ENCODE assay signal across 13 cellular contexts in genomic region chr2:75405000-75405399, GRCh38.
DNase-seq lines count a peak whose midpoint lies in the region; ATAC-seq and TF ChIP-seq lines count a peak whose summit lies in the region.
"Had no signal": no experiment of that assay in that cellular context is flagged by ENCODE, and none has a peak within 500 bp of the region (broad histone marks: within the 10 kb centered on the region; RNA-seq: fewer than 3 reads in every experiment).

No MANE protein-coding gene starts in this region.

- no peak overlapping the region for H3K4me3 Mint-ChIP-seq in CD8-positive, alpha-beta T cell
- no peak overlapping the region for H3K4me3 Mint-ChIP-seq in GM23338
- H3K4me3 Mint-ChIP-seq in endodermal cell, result no peak overlapping the region
- H3K4me3 Mint-ChIP-seq: CD4-positive, alpha-beta T cell had no signal

- no peaks in the 10 kb centered on the region for H3K9me3 Mint-ChIP-seq in CD8-positive, alpha-beta T cell
- H3K9me3 Mint-ChIP-seq in GM23338, result 0 out of 3 replicates have a peak, but pooled peaks cover 1% of the 10 kb centered on the region
- H3K9me3 Mint-ChIP-seq in endodermal cell, result peaks cover 4% of the 10 kb centered on the region
- H3K9me3 Mint-ChIP-seq: CD4-positive, alpha-beta T cell had no signal

- H3K36me3 ChIP-seq in CD8-positive, alpha-beta T cell (ENCODE audit: insufficient read depth, low read length), result no peaks in the 10 kb centered on the region
- H3K36me3 ChIP-seq in GM23338 (ENCODE audit: insufficient read depth) (no peaks in the 10 kb centered on the region), endodermal cell (ENCODE audit: control insufficient read depth, insufficient read depth, low read length) (no peaks in the 10 kb centered on the region), neural cell (ENCODE audit: insufficient read depth, low read length) (no peaks in the 10 kb centered on the region)
- H3K36me3 ChIP-seq: HAP-1 had no signal

- H3K9ac ChIP-seq in endodermal cell (ENCODE audit: extremely low read depth, low read length, poor library complexity, severe bottlenecking) (no peak overlapping the region), neural cell (ENCODE audit: low read length) (no peak overlapping the region)

- H3K27ac ChIP-seq in CD8-positive, alpha-beta T cell (ENCODE audit: low read depth, low read length), result no peak overlapping the region
- H3K27ac ChIP-seq in GM23338 (ENCODE audit: low read depth), result no peak overlapping the region
- peak overlapping the region; percentile 82 for H3K27ac ChIP-seq in endodermal cell (ENCODE audit: low read depth, low read length)
- peak overlapping the region; percentile 77 for H3K27ac ChIP-seq in neural cell (ENCODE audit: low read length)
- H3K27ac ChIP-seq: C4-2B had no signal

- no peak overlapping the region for H3K4me3 ChIP-seq in CD8-positive, alpha-beta T cell (ENCODE audit: low read depth, low read length)
- no peak overlapping the region for H3K4me3 ChIP-seq in GM23338
- no peak overlapping the region for H3K4me3 ChIP-seq in endodermal cell (ENCODE audit: low read length)
- H3K4me3 ChIP-seq in neural cell (ENCODE audit: low read length), result peak overlapping the region; percentile 51
- H3K4me3 ChIP-seq: HAP-1 had no signal

- H3K27ac Mint-ChIP-seq in CD8-positive, alpha-beta T cell, result peak overlapping the region; percentile 32
- H3K27ac Mint-ChIP-seq in GM23338, result peak overlapping the region; percentile 84; the same call in 1 of the 2 replicates
- H3K27ac Mint-ChIP-seq in endodermal cell, result no peak overlapping the region
- H3K27ac Mint-ChIP-seq: CD4-positive, alpha-beta T cell had no signal

- H3K36me3 Mint-ChIP-seq in CD8-positive, alpha-beta T cell, result peaks cover 13% of the 10 kb centered on the region
- 0 out of 3 replicates have a peak, but pooled peaks cover 3% of the 10 kb centered on the region for H3K36me3 Mint-ChIP-seq in GM23338 (ENCODE audit: low read depth)
- H3K36me3 Mint-ChIP-seq in endodermal cell (ENCODE audit: low read depth), result no peaks in the 10 kb centered on the region

- H3K27me3 ChIP-seq in CD8-positive, alpha-beta T cell (ENCODE audit: insufficient read depth, low read length), result no peaks in the 10 kb centered on the region
- H3K27me3 ChIP-seq in GM23338 (ENCODE audit: insufficient read depth), result no peaks in the 10 kb centered on the region
- no peaks in the 10 kb centered on the region for H3K27me3 ChIP-seq in endodermal cell (ENCODE audit: control insufficient read depth, insufficient read depth, low read length, poor library complexity, severe bottlenecking)
- no peaks in the 10 kb centered on the region for H3K27me3 ChIP-seq in neural cell (ENCODE audit: insufficient read depth, low read depth, low read length)

- H2AFZ ChIP-seq in GM23338 (no peak overlapping the region), neural cell (ENCODE audit: low read depth, low read length) (no peak overlapping the region)

- 83 to 100% methylated on average over 1 to 3 of the region's 3 CpGs for WGBS in endodermal cell (ENCODE audit: insufficient coverage in 1 of 2, insufficient read length in 1 of 2), 2 experiments

- H3K4me2 ChIP-seq in GM23338 (no peak overlapping the region), neural cell (ENCODE audit: low read length) (peak overlapping the region; percentile 12)

- no peak for ATAC-seq in CD8-positive, alpha-beta T cell
- no peak for ATAC-seq in GM23338
- no peak for ATAC-seq in HG02885 (IDR thresholded peaks at IDR 0.05; ENCODE audit: poor library complexity, unreplicated experiment)

- POLR2A ChIA-PET in CD8-positive, alpha-beta T cell (lab: Charles Lee), result no interaction called here

- H4K20me1 ChIP-seq in GM23338 (replicated peaks; ENCODE audit: insufficient read depth) (no peaks in the 10 kb centered on the region), neural cell (ENCODE audit: insufficient read depth) (no peaks in the 10 kb centered on the region)

- DNase-seq in CD8-positive, alpha-beta T cell, result no peak
- no peak for DNase-seq in GM23338 (ENCODE audit: low spot score)
- no peak for DNase-seq in endodermal cell
- DNase-seq in activated effector memory CD4-positive, alpha-beta T cell treated with Interleukin-2 at 50 U/mL for 16 hours, result no peak
- no peak for DNase-seq in AG20443 (ENCODE audit: low spot score)
- DNase-seq: CD4-positive, alpha-beta T cell; DMS79 treated with DMSO at 0.1 percent for 48 hours; GF-D8; KG1 had no signal

- intact Hi-C loops in CD8-positive, alpha-beta T cell (cut with DNase I, micrococcal nuclease), result loop anchor here (1.0 to 10.0 kb wide), 5 partner anchors 200 to 713 kb away; partner anchors contain the start of gene TACR1 (in 1 of the 2)

- H3K9me3 ChIP-seq in CD8-positive, alpha-beta T cell (ENCODE audit: low read length), result no peaks in the 10 kb centered on the region
- H3K9me3 ChIP-seq in endodermal cell (ENCODE audit: control insufficient read depth, low read length), result no peaks in the 10 kb centered on the region
- H3K9me3 ChIP-seq in neural cell (ENCODE audit: low read length), result no peaks in the 10 kb centered on the region
- H3K9me3 ChIP-seq: HAP-1 had no signal

- no peak for TF ChIP-seq RAD21 in neural cell (conservative IDR thresholded peaks at IDR 0.05)

- H3K9me2 ChIP-seq in GM23338 (ENCODE audit: insufficient read depth) (no peaks in the 10 kb centered on the region), neural cell (ENCODE audit: insufficient read depth, low read length) (no peaks in the 10 kb centered on the region)

- H3K27me3 Mint-ChIP-seq in CD8-positive, alpha-beta T cell (ENCODE audit: low read depth), result no peaks in the 10 kb centered on the region
- H3K27me3 Mint-ChIP-seq in GM23338 (ENCODE audit: insufficient read depth, low read depth, poor library complexity) (no peaks in the 10 kb centered on the region), endodermal cell (ENCODE audit: insufficient read depth) (no peaks in the 10 kb centered on the region)

- no peaks in the 10 kb centered on the region for H3F3A ChIP-seq in GM23338 (replicated peaks; ENCODE audit: low read depth)
- peaks cover 3% of the 10 kb centered on the region for H3F3A ChIP-seq in neural cell (ENCODE audit: insufficient read depth, low read length, poor library complexity, severe bottlenecking)

- H3K4me1 Mint-ChIP-seq in CD8-positive, alpha-beta T cell (ENCODE audit: low read depth), result peaks cover 29% of the 10 kb centered on the region
- peaks cover 37% of the 10 kb centered on the region for H3K4me1 Mint-ChIP-seq in GM23338
- peaks cover 4% of the 10 kb centered on the region for H3K4me1 Mint-ChIP-seq in endodermal cell

- peak; percentile 99 for TF ChIP-seq EP300 in neural cell (conservative IDR thresholded peaks at IDR 0.05; ENCODE audit: poor library complexity, severe bottlenecking)

- H3K4me1 ChIP-seq in CD8-positive, alpha-beta T cell (ENCODE audit: insufficient read depth, low read length), result no peaks in the 10 kb centered on the region
- peaks cover 27% of the 10 kb centered on the region for H3K4me1 ChIP-seq in GM23338 (ENCODE audit: insufficient read depth)
- no peaks in the 10 kb centered on the region for H3K4me1 ChIP-seq in endodermal cell (ENCODE audit: control insufficient read depth, insufficient read depth, low read length)

- H3K79me2 ChIP-seq in GM23338 (replicated peaks; ENCODE audit: insufficient read depth), result no peaks in the 10 kb centered on the region
- no peaks in the 10 kb centered on the region for H3K79me2 ChIP-seq in neural cell (replicated peaks; ENCODE audit: insufficient read depth, low read length)

- CTCF ChIA-PET in CD8-positive, alpha-beta T cell (lab: Charles Lee), result interaction anchor here (0.8 to 1.5 kb wide), 6 partner anchors 9 to 487 kb away, joined by 3 to 6 read pairs (median 4); no protein-coding TSS in a partner anchor

- TF ChIP-seq CTCF in CD8-positive, alpha-beta T cell (IDR thresholded peaks at IDR 0.05), result no peak
- TF ChIP-seq CTCF in GM23338 (conservative IDR thresholded peaks at IDR 0.05; ENCODE audit: low read depth in 2 of 2), result no peak
- TF ChIP-seq CTCF in endodermal cell (conservative IDR thresholded peaks at IDR 0.05), result no peak
- TF ChIP-seq CTCF in neural cell (IDR thresholded peaks at IDR 0.05; ENCODE audit: poor library complexity, severe bottlenecking), result no peak

TF ChIP-seq in GM23338, 12 proteins besides CTCF, POLR2A, EP300 and RAD21 (continues in another document):
- no peak for TF ChIP-seq NANOG (IDR thresholded peaks at IDR 0.05; ENCODE audit: borderline replicate concordance)
- no peak for TF ChIP-seq STAT1 (IDR thresholded peaks at IDR 0.05; ENCODE audit: unreplicated experiment)

TF ChIP-seq in neural cell, 6 proteins besides CTCF, POLR2A, EP300 and RAD21:
- TF ChIP-seq, protein P1, sequence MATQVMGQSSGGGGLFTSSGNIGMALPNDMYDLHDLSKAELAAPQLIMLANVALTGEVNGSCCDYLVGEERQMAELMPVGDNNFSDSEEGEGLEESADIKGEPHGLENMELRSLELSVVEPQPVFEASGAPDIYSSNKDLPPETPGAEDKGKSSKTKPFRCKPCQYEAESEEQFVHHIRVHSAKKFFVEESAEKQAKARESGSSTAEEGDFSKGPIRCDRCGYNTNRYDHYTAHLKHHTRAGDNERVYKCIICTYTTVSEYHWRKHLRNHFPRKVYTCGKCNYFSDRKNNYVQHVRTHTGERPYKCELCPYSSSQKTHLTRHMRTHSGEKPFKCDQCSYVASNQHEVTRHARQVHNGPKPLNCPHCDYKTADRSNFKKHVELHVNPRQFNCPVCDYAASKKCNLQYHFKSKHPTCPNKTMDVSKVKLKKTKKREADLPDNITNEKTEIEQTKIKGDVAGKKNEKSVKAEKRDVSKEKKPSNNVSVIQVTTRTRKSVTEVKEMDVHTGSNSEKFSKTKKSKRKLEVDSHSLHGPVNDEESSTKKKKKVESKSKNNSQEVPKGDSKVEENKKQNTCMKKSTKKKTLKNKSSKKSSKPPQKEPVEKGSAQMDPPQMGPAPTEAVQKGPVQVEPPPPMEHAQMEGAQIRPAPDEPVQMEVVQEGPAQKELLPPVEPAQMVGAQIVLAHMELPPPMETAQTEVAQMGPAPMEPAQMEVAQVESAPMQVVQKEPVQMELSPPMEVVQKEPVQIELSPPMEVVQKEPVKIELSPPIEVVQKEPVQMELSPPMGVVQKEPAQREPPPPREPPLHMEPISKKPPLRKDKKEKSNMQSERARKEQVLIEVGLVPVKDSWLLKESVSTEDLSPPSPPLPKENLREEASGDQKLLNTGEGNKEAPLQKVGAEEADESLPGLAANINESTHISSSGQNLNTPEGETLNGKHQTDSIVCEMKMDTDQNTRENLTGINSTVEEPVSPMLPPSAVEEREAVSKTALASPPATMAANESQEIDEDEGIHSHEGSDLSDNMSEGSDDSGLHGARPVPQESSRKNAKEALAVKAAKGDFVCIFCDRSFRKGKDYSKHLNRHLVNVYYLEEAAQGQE (IDR thresholded peaks at IDR 0.05; ENCODE audit: borderline replicate concordance), result no peak
- peak; percentile 71 for TF ChIP-seq POLR2AphosphoS5 (IDR thresholded peaks at IDR 0.05)
- TF ChIP-seq MXI1 (conservative IDR thresholded peaks at IDR 0.05; ENCODE audit: poor library complexity, severe bottlenecking), result no peak

Comparison
In these comparisons a context has a peak if more than half of its experiments do, and no peak if none do; other contexts are left out.
1. H3K27ac ChIP-seq: peak in endodermal cell (single experiment) and neural cell (single experiment); none in CD8-positive, alpha-beta T cell (single experiment) and GM23338 (single experiment).